In genomic region chr18:22032392-22032961, GRCh38 we compare ENCODE assay signal across 1 cellular context.
TF ChIP-seq lines count a peak whose summit lies in the region.

No MANE protein-coding gene starts in this region.

TF ChIP-seq in K562, 482 proteins besides CTCF, POLR2A, EP300 and RAD21 (continued from another document):
- TF ChIP-seq JUND (IDR thresholded peaks at IDR 0.05; ENCODE audit: borderline replicate concordance, low read depth, low read length): peak; percentile 23; the same call in 1 of the 2 replicates
- TF ChIP-seq JUND (tag; IDR thresholded peaks at IDR 0.05; ENCODE audit: borderline replicate concordance, low read depth, low read length): no peak
- no peak for TF ChIP-seq CC2D1A (IDR thresholded peaks at IDR 0.05)
- TF ChIP-seq EGR1 (conservative IDR thresholded peaks at IDR 0.05): peak; percentile 54
- TF ChIP-seq HDAC6 (IDR thresholded peaks at IDR 0.05; ENCODE audit: low read depth, low read length): no peak
- peak; percentile 57 for TF ChIP-seq CBFA2T3 (IDR thresholded peaks at IDR 0.05)
- TF ChIP-seq PBX2 (CRISPR knock-in tag; IDR thresholded peaks at IDR 0.05; ENCODE audit: low read depth): no peak
- peak; percentile 32; the same call in 1 of the 2 replicates for TF ChIP-seq PBX2 (tag; conservative IDR thresholded peaks at IDR 0.05; ENCODE audit: low read depth)
- TF ChIP-seq KDM1A (IDR thresholded peaks at IDR 0.05): peak; percentile 99
- TF ChIP-seq SNIP1 (IDR thresholded peaks at IDR 0.05; ENCODE audit: low read depth): no peak
- TF ChIP-seq CBFB (CRISPR knock-in tag; IDR thresholded peaks at IDR 0.05): no peak
- TF ChIP-seq KLF10 (CRISPR knock-in tag; IDR thresholded peaks at IDR 0.05): no peak
- peak; percentile 68 for TF ChIP-seq FOSL1 (tag; conservative IDR thresholded peaks at IDR 0.05)
- peak; percentile 25; the same call in 1 of the 2 replicates for TF ChIP-seq CBFA2T2 (conservative IDR thresholded peaks at IDR 0.05)
- no peak for TF ChIP-seq ZNF707 (CRISPR knock-in tag; conservative IDR thresholded peaks at IDR 0.05)
- peak in 1 of 2 experiments; percentile 95; a peak in 2 of 4 replicates for TF ChIP-seq HDAC1 (IDR thresholded peaks at IDR 0.05)
- TF ChIP-seq TEAD4 (IDR thresholded peaks at IDR 0.05; ENCODE audit: low read length): peak; percentile 44
- TF ChIP-seq TEAD4 (CRISPR knock-in tag; IDR thresholded peaks at IDR 0.05; ENCODE audit: borderline replicate concordance): no peak
